In genomic region chr10:92990615-92991014, GRCh38 we compare ENCODE assay signal across 11 cellular contexts.
DNase-seq lines count a peak whose midpoint lies in the region; ATAC-seq and FAIRE-seq lines count a peak whose summit lies in the region.
"Had no signal": no experiment of that assay in that cellular context is flagged by ENCODE, and none has a peak within 500 bp of the region (broad histone marks: within the 10 kb centered on the region; RNA-seq: fewer than 3 reads in every experiment).

No MANE protein-coding gene starts in this region.

- no peaks in the 10 kb centered on the region for H3K27me3 ChIP-seq in right cardiac atrium (ENCODE audit: control insufficient read depth, insufficient read depth)
- H3K27me3 ChIP-seq: right atrium auricular region had no signal

- no peak for FAIRE-seq in GM19239 (lab: Jason Lieb, UNC)

- H3K4me1 ChIP-seq in right cardiac atrium (ENCODE audit: control insufficient read depth, insufficient read depth, low read length): no peaks in the 10 kb centered on the region
- H3K4me1 ChIP-seq: right atrium auricular region had no signal

- ATAC-seq in activated CD8-positive, alpha-beta memory T cell treated with anti-CD3 and anti-CD28 coated beads, Interleukin-2, amount 10 ng/mL, durations not matched to agents 7 days and 5 days: peak; percentile 58
- ATAC-seq in HG03439 (IDR thresholded peaks at IDR 0.05; ENCODE audit: unreplicated experiment): peak; percentile 54
- no peak for ATAC-seq in right cardiac atrium
- ATAC-seq in HG02885 (IDR thresholded peaks at IDR 0.05; ENCODE audit: poor library complexity, unreplicated experiment): no peak

- intact Hi-C loops in right cardiac atrium (cut with DNase I): no loop called here

- WGBS in right cardiac atrium: 66% methylated on average over 1 of the region's 1 CpG

- CTCF ChIA-PET in activated CD8-positive, alpha-beta memory T cell treated with anti-CD3 and anti-CD28 coated beads, Interleukin-2, amount 10 ng/mL, durations not matched to agents 7 days and 5 days (lab: Charles Lee): no interaction called here

- peaks cover 2% of the 10 kb centered on the region for H3K36me3 Mint-ChIP-seq in activated CD8-positive, alpha-beta memory T cell treated with anti-CD3 and anti-CD28 coated beads, Interleukin-2, amount 10 ng/mL, durations not matched to agents 7 days and 5 days
- peaks cover 10% of the 10 kb centered on the region for H3K36me3 Mint-ChIP-seq in activated naive CD8-positive, alpha-beta T cell

- no peak for DNase-seq in activated CD8-positive, alpha-beta memory T cell treated with anti-CD3 and anti-CD28 coated beads, Interleukin-2, amount 10 ng/mL, durations not matched to agents 7 days and 5 days
- no peak for DNase-seq in activated CD8-positive, alpha-beta memory T cell treated with anti-CD3 and anti-CD28 coated beads, Interleukin-2, amount 50 U/mL, for 4 hours
- peak; percentile 26 for DNase-seq in stimulated activated CD8-positive, alpha-beta memory T cell treated with anti-CD3 and anti-CD28 coated beads, Interleukin-4, amount 100 ng/mL, for 48 hours
- DNase-seq in right cardiac atrium: no peak
- no peak for DNase-seq in GM19239 (ENCODE audit: insufficient read length, low spot score)
- DNase-seq: AML-193, H7 had no signal

- no peak overlapping the region for H3K27ac ChIP-seq in right cardiac atrium (ENCODE audit: low read length)
- H3K27ac ChIP-seq: right atrium auricular region had no signal

- H3K9me3 Mint-ChIP-seq in activated CD8-positive, alpha-beta memory T cell treated with anti-CD3 and anti-CD28 coated beads, Interleukin-2, amount 10 ng/mL, durations not matched to agents 7 days and 5 days (ENCODE audit: low read depth): no peaks in the 10 kb centered on the region
- H3K9me3 Mint-ChIP-seq in activated naive CD8-positive, alpha-beta T cell (ENCODE audit: low read depth): no peaks in the 10 kb centered on the region

- no peaks in the 10 kb centered on the region for H3K9me3 ChIP-seq in right cardiac atrium (ENCODE audit: control insufficient read depth, low read length)
- H3K9me3 ChIP-seq: right atrium auricular region had no signal

- H3K27me3 Mint-ChIP-seq in activated CD8-positive, alpha-beta memory T cell treated with anti-CD3 and anti-CD28 coated beads, Interleukin-2, amount 10 ng/mL, durations not matched to agents 7 days and 5 days: no peaks in the 10 kb centered on the region
- no peaks in the 10 kb centered on the region for H3K27me3 Mint-ChIP-seq in activated naive CD8-positive, alpha-beta T cell

- H3K4me3 Mint-ChIP-seq in activated CD8-positive, alpha-beta memory T cell treated with anti-CD3 and anti-CD28 coated beads, Interleukin-2, amount 10 ng/mL, durations not matched to agents 7 days and 5 days: no peak overlapping the region
- H3K4me3 Mint-ChIP-seq in activated naive CD8-positive, alpha-beta T cell: no peak overlapping the region

- no peak overlapping the region for H3K4me3 ChIP-seq in right cardiac atrium (ENCODE audit: low read length)
- H3K4me3 ChIP-seq: right atrium auricular region had no signal

- H3K27ac Mint-ChIP-seq in activated CD8-positive, alpha-beta memory T cell treated with anti-CD3 and anti-CD28 coated beads, Interleukin-2, amount 10 ng/mL, durations not matched to agents 7 days and 5 days: no peak overlapping the region
- peak overlapping the region; percentile 34 for H3K27ac Mint-ChIP-seq in activated naive CD8-positive, alpha-beta T cell

- H3K4me1 Mint-ChIP-seq in activated CD8-positive, alpha-beta memory T cell treated with anti-CD3 and anti-CD28 coated beads, Interleukin-2, amount 10 ng/mL, durations not matched to agents 7 days and 5 days: peaks cover 11% of the 10 kb centered on the region
- H3K4me1 Mint-ChIP-seq in activated naive CD8-positive, alpha-beta T cell (ENCODE audit: low read depth): peaks cover 23% of the 10 kb centered on the region

Comparison
In these comparisons a context has a peak if more than half of its experiments do, and no peak if none do; other contexts are left out.
1. ATAC-seq: peak in activated CD8-positive, alpha-beta memory T cell treated with anti-CD3 and anti-CD28 coated beads, Interleukin-2, amount 10 ng/mL, durations not matched to agents 7 days and 5 days (single experiment) and HG03439 (single experiment); none in right cardiac atrium (0 of 2) and HG02885 (single experiment).